In the genomic region with DNA sequence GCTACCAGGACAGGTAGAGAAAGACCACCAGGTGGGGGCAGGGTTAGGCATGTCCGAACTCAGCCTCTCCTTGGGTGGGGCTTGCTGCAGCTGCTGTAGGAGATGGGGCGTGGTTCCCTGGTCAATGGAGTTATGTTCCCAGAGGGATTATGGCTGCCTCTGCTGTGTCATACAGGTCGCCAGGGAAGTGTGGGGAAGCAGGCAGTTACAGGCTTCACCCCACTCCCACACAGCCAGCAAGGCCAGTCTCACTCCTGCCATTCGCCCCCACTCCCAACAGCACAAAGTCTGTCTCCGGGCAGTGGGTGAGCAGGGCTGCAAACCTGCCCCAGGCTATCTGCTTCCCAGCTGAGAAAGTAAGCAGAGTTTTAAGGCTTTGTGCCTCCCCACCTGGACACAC, we compare ENCODE assay signal across 13 cellular contexts. TPM values are rescaled to one million over a fixed set of nuclear protein-coding genes. Genes with fewer than 3 reads are reported as not detected.
A peak's percentile ranks its signal among the peaks of the same experiment; 100 is the strongest.
DNase-seq lines count a peak whose midpoint lies in the region; ATAC-seq and TF ChIP-seq lines count a peak whose summit lies in the region.
"Had no signal": no experiment of that assay in that cellular context is flagged by ENCODE, and none has a peak within 500 bp of the region (broad histone marks: within the 10 kb centered on the region; RNA-seq: fewer than 3 reads in every experiment).

No MANE protein-coding gene starts in this region.

- no peaks in the 10 kb centered on the region for H3K23me2 ChIP-seq in H9 (ENCODE audit: insufficient read length, low read depth, low read length, poor library complexity, severe bottlenecking)

- H3K4me1 Mint-ChIP-seq in H9 (peaks cover 9 to 12% of the 10 kb centered on the region in 2 experiments), WTC11 (peaks cover 7% of the 10 kb centered on the region)
- H3K4me1 Mint-ChIP-seq: activated T-helper 17 cell treated with anti-CD3 and anti-CD28 coated beads, Interleukin-2, amount 50 U/mL, for 72 hours; brain had no signal

- H2BK15ac ChIP-seq in H9 (ENCODE audit: low read depth, low read length) (no peak overlapping the region), neuronal stem cell (ENCODE audit: low read length) (no peak overlapping the region)

- H3K79me1 ChIP-seq in H9 (ENCODE audit: insufficient read depth, low read depth, low read length, poor library complexity, severe bottlenecking) = no peaks in the 10 kb centered on the region
- H3K79me1 ChIP-seq in neuronal stem cell (ENCODE audit: low read depth, low read length) = no peaks in the 10 kb centered on the region

- CTCF ChIA-PET in WTC11 (lab: Charles Lee) = interaction anchor here (1.3 kb wide), 1 partner anchor 21 kb away, joined by 3 read pairs; no protein-coding TSS in a partner anchor
- CTCF ChIA-PET in GM10248 (lab: Yijun Ruan, JAX) = no interaction called here

- H3K18ac ChIP-seq in H9 (ENCODE audit: insufficient read length, low read depth, low read length) = peak overlapping the region; percentile 57
- H3K18ac ChIP-seq in neuronal stem cell (ENCODE audit: low read length) = peak overlapping the region; percentile 39

- WGBS in H9 (ENCODE audit: extremely low coverage, insufficient read length, low lambda C conversion rate) = no CpG with 5 or more reads among the region's 5 CpGs
- no CpG with 5 or more reads among the region's 5 CpGs for WGBS in neuronal stem cell (ENCODE audit: extremely low coverage in 2 of 2, insufficient read length in 2 of 2, insufficient replicate concordance in 1 of 2), 2 donors

- H3K4me2 ChIP-seq in BLaER1 = 0 out of 2 replicates have a peak overlapping the region, but pooled peaks have one; percentile 7
- no peak overlapping the region for H3K4me2 ChIP-seq in H9 (ENCODE audit: insufficient read depth, insufficient read length, low read length)
- no peak overlapping the region for H3K4me2 ChIP-seq in neuronal stem cell (ENCODE audit: insufficient read depth, low read length, poor library complexity, severe bottlenecking)

- H4K20me1 ChIP-seq in BLaER1 (no peaks in the 10 kb centered on the region), H9 (ENCODE audit: control insufficient read depth, insufficient read depth, insufficient read length) (no peaks in the 10 kb centered on the region)

- H3K4ac ChIP-seq in H9 (ENCODE audit: low read depth, low read length) = no peak overlapping the region
- no peak overlapping the region for H3K4ac ChIP-seq in neuronal stem cell (ENCODE audit: low read length)

- TF ChIP-seq CTCF in H9 (conservative IDR thresholded peaks at IDR 0.05) (no peak), WTC11 (IDR thresholded peaks at IDR 0.05) (no peak), GM10248 (IDR thresholded peaks at IDR 0.05; ENCODE audit: control extremely low read depth, extremely low read depth, low read depth, missing control alignments) (no peak)

- POLR2A ChIA-PET in WTC11 (lab: Charles Lee) (no interaction called here), GM10248 (lab: Yijun Ruan, JAX) (no interaction called here)

- H4K91ac ChIP-seq in H9 (ENCODE audit: insufficient read length, low read depth, low read length) = no peak overlapping the region
- H4K91ac ChIP-seq in neuronal stem cell (ENCODE audit: low read depth, low read length, poor library complexity) = no peak overlapping the region

- H3K27ac Mint-ChIP-seq in H9 (no peak overlapping the region), WTC11 (no peak overlapping the region)
- H3K27ac Mint-ChIP-seq: activated T-helper 17 cell treated with anti-CD3 and anti-CD28 coated beads, Interleukin-2, amount 50 U/mL, for 72 hours; brain; T-helper 2 cell treated with Interferon-gamma antibody and Interleukin-4, amounts not matched to agents 5 μg/mL and 100 μg/mL, for 36 hours had no signal

- H3K9me3 ChIP-seq in BLaER1 (no peaks in the 10 kb centered on the region), H9 (ENCODE audit: control insufficient read depth, low read depth, low read length) (no peaks in the 10 kb centered on the region), neuronal stem cell (replicated peaks in 1 of 2; ENCODE audit: control insufficient read depth in 2 of 2, insufficient read depth in 1 of 2, low read depth in 1 of 2, low read length in 2 of 2) (peaks cover 0 to 2% of the 10 kb centered on the region in 2 donors)

- H2AK5ac ChIP-seq in H9 (ENCODE audit: insufficient read length, low read length) = no peak overlapping the region
- H2AK5ac ChIP-seq in neuronal stem cell (ENCODE audit: low read depth, low read length) = peak overlapping the region; percentile 16

- no peak overlapping the region for H3K4me3 Mint-ChIP-seq in H9
- H3K4me3 Mint-ChIP-seq in WTC11 = no peak overlapping the region
- H3K4me3 Mint-ChIP-seq: activated T-helper 17 cell treated with anti-CD3 and anti-CD28 coated beads, Interleukin-2, amount 50 U/mL, for 72 hours; brain; T-helper 2 cell treated with Interferon-gamma antibody and Interleukin-4, amounts not matched to agents 5 μg/mL and 100 μg/mL, for 36 hours had no signal

- H2AFZ ChIP-seq in H9 (ENCODE audit: low read length) (no peak overlapping the region), neuronal stem cell (ENCODE audit: low read length) (no peak overlapping the region)

- H2BK12ac ChIP-seq in H9 (ENCODE audit: insufficient read length, low read depth, low read length) (no peak overlapping the region), neuronal stem cell (ENCODE audit: low read length) (no peak overlapping the region)

- no peak overlapping the region for H3T11ph ChIP-seq in H9 (ENCODE audit: low read length)

- H3K27me3 Mint-ChIP-seq in H9 (ENCODE audit: low read depth) = peaks cover 90% of the 10 kb centered on the region
- peaks cover 58% of the 10 kb centered on the region for H3K27me3 Mint-ChIP-seq in WTC11 (ENCODE audit: low read depth)

- H3K36me3 ChIP-seq in BLaER1 (no peaks in the 10 kb centered on the region), neuronal stem cell (replicated peaks in 1 of 2; ENCODE audit: control insufficient read depth in 2 of 2, insufficient read depth in 2 of 2, low read length in 2 of 2) (no peaks in the 10 kb centered on the region)

- H3K4me1 ChIP-seq in BLaER1 (peaks cover 16% of the 10 kb centered on the region), H9 (ENCODE audit: insufficient read depth, low read length) (no peaks in the 10 kb centered on the region), neuronal stem cell (ENCODE audit: control insufficient read depth in 2 of 2, insufficient read depth in 1 of 2, low read depth in 1 of 2, low read length in 2 of 2) (peaks cover 0 to 2% of the 10 kb centered on the region in 2 donors)

- H3K79me2 ChIP-seq in H9 (ENCODE audit: insufficient read depth, low read length) = no peaks in the 10 kb centered on the region

- no peak overlapping the region for H4K5ac ChIP-seq in H9 (ENCODE audit: insufficient read length, low read depth, low read length)

- H2BK5ac ChIP-seq in H9 (ENCODE audit: insufficient read length, low read length) (no peak overlapping the region), neuronal stem cell (ENCODE audit: low read length) (no peak overlapping the region)

- H3K27me3 ChIP-seq in BLaER1 (no peaks in the 10 kb centered on the region), H9 (ENCODE audit: insufficient read depth, low read length) (no peaks in the 10 kb centered on the region; the same call in 1 of the 2 replicates), neuronal stem cell (ENCODE audit: control insufficient read depth in 3 of 3, insufficient read depth in 3 of 3, low read depth in 1 of 3, low read length in 3 of 3) (peaks cover 0 to 37% (median 0%) of the 10 kb centered on the region in 3 experiments)

- DNase-seq in H9 (no peak), WTC11 (ENCODE audit: low spot score) (no peak), neuronal stem cell (ENCODE audit: low spot score) (no peak), GM10248 (ENCODE audit: extremely low spot score) (no peak)
- DNase-seq: mesendoderm; stimulated activated CD4-positive, alpha-beta T cell treated with anti-CD3 and anti-CD28 coated beads, Interleukin-12 subunit alpha, Interleukin-12 subunit beta, amount 100 ng/mL, for 4 hours had no signal

- no peaks in the 10 kb centered on the region; a peak in 1 of 7 replicates for H3K36me3 Mint-ChIP-seq in H9 (ENCODE audit: insufficient read depth in 1 of 3, low read depth in 3 of 3)
- H3K36me3 Mint-ChIP-seq in WTC11 = no peaks in the 10 kb centered on the region
- H3K36me3 Mint-ChIP-seq: brain had no signal

- H3K9me3 Mint-ChIP-seq in H9 (peaks cover 0 to 5% of the 10 kb centered on the region in 2 experiments; a peak in 1 of 5 replicates), WTC11 (peaks cover 3% of the 10 kb centered on the region; the same call in 1 of the 2 replicates)
- H3K9me3 Mint-ChIP-seq: activated T-helper 17 cell treated with anti-CD3 and anti-CD28 coated beads, Interleukin-2, amount 50 U/mL, for 72 hours had no signal

- H3K9ac ChIP-seq in BLaER1 = no peak overlapping the region
- H3K9ac ChIP-seq in H9 (ENCODE audit: extremely low read depth, insufficient read length, low read length) = no peak overlapping the region
- no peak overlapping the region for H3K9ac ChIP-seq in neuronal stem cell (ENCODE audit: low read depth, low read length, poor library complexity)

- no peak overlapping the region for H2BK20ac ChIP-seq in H9 (ENCODE audit: low read depth, low read length, poor library complexity, severe bottlenecking)

- H3K4me3 ChIP-seq in BLaER1 = no peak overlapping the region
- no peak overlapping the region for H3K4me3 ChIP-seq in neuronal stem cell (ENCODE audit: low read length in 2 of 2)

- H3K14ac ChIP-seq in H9 (ENCODE audit: insufficient read depth, low read length) (peak overlapping the region; percentile 73; the same call in 1 of the 2 replicates), neuronal stem cell (ENCODE audit: low read length) (no peak overlapping the region)

- H3K23ac ChIP-seq in H9 (ENCODE audit: insufficient read length, low read depth, low read length) (no peak overlapping the region), neuronal stem cell (ENCODE audit: low read depth, low read length, poor library complexity) (no peak overlapping the region)

- H4K8ac ChIP-seq in H9 (replicated peaks; ENCODE audit: insufficient read length, low read depth, low read length) (no peak overlapping the region), neuronal stem cell (ENCODE audit: low read depth, low read length) (no peak overlapping the region)

- no peak overlapping the region for H3K56ac ChIP-seq in H9 (ENCODE audit: insufficient read length, low read depth, low read length)

- H3K27ac ChIP-seq in BLaER1 (no peak overlapping the region), H9 (ENCODE audit: insufficient read length, low read depth, low read length) (no peak overlapping the region), neuronal stem cell (replicated peaks; ENCODE audit: low read length) (no peak overlapping the region)
- H3K27ac ChIP-seq: epithelial cell of prostate had no signal

- ATAC-seq in WTC11 (peak; percentile 44; the same call in 1 of the 2 replicates), GM19455 (IDR thresholded peaks at IDR 0.05; ENCODE audit: unreplicated experiment) (no peak), HG02970 (IDR thresholded peaks at IDR 0.05; ENCODE audit: low FRiP score, unreplicated experiment) (no peak)
- ATAC-seq: activated T-helper 17 cell treated with anti-CD3 and anti-CD28 coated beads, Interleukin-2, amount 50 U/mL, for 72 hours had no signal

- H2BK120ac ChIP-seq in H9 (ENCODE audit: low read depth, low read length, poor library complexity, severe bottlenecking) (no peak overlapping the region), neuronal stem cell (ENCODE audit: low read depth, low read length) (no peak overlapping the region)

RNA-seq across cellular contexts. Expression of a gene that starts 20.0 kb away (rescaled TPM):
- total RNA-seq in H9 (2021) (24.8 and 26.7 TPM in 2 replicates), WTC11 (2021) (26.6 to 29.9 TPM (median 29.2 TPM) in 3 replicates)
- polyA plus RNA-seq in neuronal stem cell (2013, experiment 1 of 2) = 6.8 TPM
- 6.1 TPM for polyA plus RNA-seq in neuronal stem cell (2013, experiment 2 of 2)
